Comparison of ENCODE assay signal across 8 cellular contexts in the genomic region with DNA sequence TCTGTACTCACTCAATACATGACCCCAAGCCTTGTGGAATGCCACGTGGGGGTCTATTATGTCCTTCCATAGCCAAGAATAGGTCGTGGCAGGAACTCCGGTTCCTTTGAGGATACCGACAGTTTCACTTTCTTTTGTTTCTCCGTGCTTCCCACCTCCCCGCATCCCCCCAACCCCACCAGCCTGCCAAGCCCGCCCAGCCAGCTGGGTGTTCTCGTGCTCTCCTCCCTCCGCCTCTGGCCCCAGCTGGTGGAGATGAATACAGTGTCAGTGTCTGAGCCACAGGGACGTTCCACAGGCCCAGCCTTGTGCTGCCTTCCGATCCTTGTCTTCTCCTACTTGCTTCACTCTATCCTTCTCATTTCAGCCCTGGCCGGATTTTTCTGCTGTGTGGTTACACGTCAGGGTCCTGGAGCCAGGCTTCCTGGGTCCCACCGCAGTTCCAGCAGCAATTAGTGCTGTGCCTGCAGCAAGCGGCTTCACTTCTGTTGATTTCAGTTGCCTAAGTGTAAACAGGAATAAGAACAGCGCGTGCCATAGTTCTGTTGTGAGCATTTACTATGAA. TPM values are rescaled to one million over a fixed set of nuclear protein-coding genes. Genes with fewer than 3 reads are reported as not detected.
DNase-seq lines count a peak whose midpoint lies in the region; ATAC-seq, FAIRE-seq and TF ChIP-seq lines count a peak whose summit lies in the region.

No MANE protein-coding gene starts in this region.

- POLR2A ChIA-PET in CD4-positive, alpha-beta memory T cell (lab: Charles Lee; ENCODE audit: partially characterized antibody) = interaction anchor here (1.2 to 2.1 kb wide), 4 partner anchors 9 to 178 kb away, joined by 3 to 24 read pairs (median 10); no protein-coding TSS in a partner anchor
- POLR2A ChIA-PET in K562 (lab: Yijun Ruan, JAX) = interaction anchor here (0.6 to 1.2 kb wide), 4 partner anchors 11 to 78 kb away, joined by 3 to 4 read pairs (median 3); no protein-coding TSS in a partner anchor

- peaks cover 49% of the 10 kb centered on the region for H3K4me1 ChIP-seq in CD4-positive, alpha-beta memory T cell (ENCODE audit: insufficient read depth, low read length)
- peaks cover 27 to 38% of the 10 kb centered on the region in 2 experiments for H3K4me1 ChIP-seq in K562 (replicated peaks in 1 of 2; ENCODE audit: control insufficient read depth in 2 of 2, insufficient read depth in 2 of 2, low read length in 2 of 2)
- H3K4me1 ChIP-seq in iPS-20b (ENCODE audit: insufficient read depth, low read length) = peaks cover 14% of the 10 kb centered on the region

- H3K9ac ChIP-seq in K562 (ENCODE audit: insufficient read depth in 1 of 2, low read depth in 2 of 2, low read length in 2 of 2) = peak overlapping the region; percentile 56 to 86
- H3K9ac ChIP-seq in iPS-20b (ENCODE audit: low read depth, low read length) = peak overlapping the region; percentile 30; the same call in 1 of the 2 replicates

- peak overlapping the region; percentile 37 to 88 (median 68) for H3K27ac Mint-ChIP-seq in CD4-positive, alpha-beta memory T cell

- H3K27me3 Mint-ChIP-seq in CD4-positive, alpha-beta memory T cell = no peaks in the 10 kb centered on the region

- TF ChIP-seq RAD21 in K562 (CRISPR knock-in tag; conservative IDR thresholded peaks at IDR 0.05 in 1 of 2, IDR thresholded peaks at IDR 0.05 in 1 of 2) = no peak

- H3K9me1 ChIP-seq in K562 (ENCODE audit: control insufficient read depth, insufficient read depth, low read length) = peaks cover 5% of the 10 kb centered on the region

- peak overlapping the region in 7 of 8 donors; percentile 48 to 97 (median 77) for H3K4me3 Mint-ChIP-seq in CD4-positive, alpha-beta memory T cell

- H3K79me2 ChIP-seq in K562 (ENCODE audit: control insufficient read depth, insufficient read depth, low read length) = peaks cover 8% of the 10 kb centered on the region

- no peak overlapping the region for H3K4me3 ChIP-seq in CD4-positive, alpha-beta memory T cell (ENCODE audit: low read length in 2 of 2)
- H3K4me3 ChIP-seq in K562 = peak overlapping the region; percentile 4; the same call in 1 of the 2 replicates
- peak overlapping the region; percentile 51 for H3K4me3 ChIP-seq in iPS-20b (ENCODE audit: low read length)

- no peaks in the 10 kb centered on the region for H3K27me3 ChIP-seq in CD4-positive, alpha-beta memory T cell (ENCODE audit: insufficient read depth, low read length)
- H3K27me3 ChIP-seq in K562 (ENCODE audit: control insufficient read depth in 2 of 2, insufficient read depth in 2 of 2, low read length in 2 of 2) (no peaks in the 10 kb centered on the region), iPS-20b (ENCODE audit: insufficient read depth, low read length) (no peaks in the 10 kb centered on the region)

- H3K4me2 ChIP-seq in K562 (ENCODE audit: insufficient read depth, low read length) = peak overlapping the region; percentile 79

- BruUV-seq in K562 (replicated peaks; lab: Mats Ljungman, UMichigan) = no TSS peak

- TF ChIP-seq EP300 in K562 (IDR thresholded peaks at IDR 0.05; ENCODE audit: low read length) = no peak

- no peak for DNase-seq in CD4-positive, alpha-beta memory T cell
- peak; percentile 80 for DNase-seq in NCI-H1694 (lab: John Stamatoyannopoulos, UW)
- DNase-seq in K562 (ENCODE audit: extremely low read depth in 1 of 4, low spot score in 3 of 4) = peak; percentile 57 to 74 (median 60)
- DNase-seq in retina = peak; percentile 70
- no peak for DNase-seq in NAMALWA (ENCODE audit: low spot score)
- no peak for DNase-seq in stimulated activated CD4-positive, alpha-beta T cell treated with anti-CD3 and anti-CD28 coated beads, Interleukin-4, amount 100 ng/mL, for 24 hours

- H4K20me1 ChIP-seq in K562 (replicated peaks; ENCODE audit: control insufficient read depth, insufficient read depth, low read length) = no peaks in the 10 kb centered on the region

- H2AFZ ChIP-seq in K562 (ENCODE audit: low read depth, low read length) = peak overlapping the region; percentile 90

- H3K4me1 Mint-ChIP-seq in CD4-positive, alpha-beta memory T cell = peaks cover 25 to 64% (median 37%) of the 10 kb centered on the region in 4 donors

- 50% methylated on average over 14 of the region's 17 CpGs for WGBS in K562 (ENCODE audit: insufficient coverage, low coverage, missing lambda C conversion rate)

- peak; percentile 60 for FAIRE-seq in K562 (lab: Jason Lieb, UNC)

- peaks cover 0 to 2% of the 10 kb centered on the region in 2 donors for H3K36me3 Mint-ChIP-seq in CD4-positive, alpha-beta memory T cell

- no peak for TF ChIP-seq CTCF in K562 (IDR thresholded peaks at IDR 0.05 in 2 of 3, conservative IDR thresholded peaks at IDR 0.05 in 1 of 3; ENCODE audit: insufficient read depth in 2 of 3, low read depth in 1 of 3, low read length in 3 of 3)

- H3K36me3 ChIP-seq in CD4-positive, alpha-beta memory T cell (ENCODE audit: insufficient read depth, low read length) = no peaks in the 10 kb centered on the region
- no peaks in the 10 kb centered on the region for H3K36me3 ChIP-seq in K562 (ENCODE audit: control insufficient read depth, insufficient read depth, low read length)
- no peaks in the 10 kb centered on the region for H3K36me3 ChIP-seq in iPS-20b (ENCODE audit: insufficient read depth, low read depth, low read length)

- TF ChIP-seq POLR2A in K562 (conservative IDR thresholded peaks at IDR 0.05) = no peak

- peak; percentile 41 for ATAC-seq in K562
- no peak for ATAC-seq in HG03135 (IDR thresholded peaks at IDR 0.05; ENCODE audit: unreplicated experiment)

- in situ Hi-C loops in K562 (cut with MboI) = no loop called here

- CTCF ChIA-PET in CD4-positive, alpha-beta memory T cell (lab: Charles Lee; ENCODE audit: partially characterized antibody) = interaction anchor here (1.9 kb wide), 1 partner anchor 12 kb away, joined by 14 read pairs; no protein-coding TSS in a partner anchor
- CTCF ChIA-PET in K562 (lab: Yijun Ruan, JAX; ENCODE audit: low intra/inter-chr PET ratio) = interaction anchor here (0.6 to 0.7 kb wide), 2 partner anchors 82 to 176 kb away, joined by 3 to 4 read pairs; no protein-coding TSS in a partner anchor

- no peak overlapping the region for H3K27ac ChIP-seq in CD4-positive, alpha-beta memory T cell (ENCODE audit: low read depth, low read length)
- peak overlapping the region; percentile 65 for H3K27ac ChIP-seq in K562 (ENCODE audit: extremely low read depth, low read depth, low read length)
- no peak overlapping the region for H3K27ac ChIP-seq in iPS-20b (ENCODE audit: low read length)

- H3K9me3 ChIP-seq in CD4-positive, alpha-beta memory T cell (ENCODE audit: control insufficient read depth in 1 of 2, low read length in 2 of 2) = no peaks in the 10 kb centered on the region
- H3K9me3 ChIP-seq in K562 (replicated peaks; ENCODE audit: control insufficient read depth, insufficient read depth, low read depth, low read length) (no peaks in the 10 kb centered on the region), iPS-20b (ENCODE audit: insufficient read depth, low read depth, low read length) (no peaks in the 10 kb centered on the region)

- intact Hi-C loops in CD4-positive, alpha-beta memory T cell (cut with micrococcal nuclease) = loop anchor here (5.0 kb wide), 1 partner anchor 50 kb away; a partner anchor contains a TSS
- intact Hi-C loops in K562 (cut with micrococcal nuclease) = no loop called here

- H3K9me3 Mint-ChIP-seq in CD4-positive, alpha-beta memory T cell = peaks cover 0 to 2% (median 0%) of the 10 kb centered on the region in 8 donors

RNA-seq across cellular contexts. Expression of a gene that starts 4.1 kb away (rescaled TPM):
- 10 to 100 TPM; 19.0 to 21.7 TPM for total RNA-seq in CD4-positive, alpha-beta memory T cell
- 10 to 100 TPM; 53.4 to 76.9 TPM for polyA plus RNA-seq in CD4-positive, alpha-beta memory T cell
- 54.8 and 123 TPM in 2 replicates for total RNA-seq in K562 (2011; cell fraction: chromatin; rRNA removed; ENCODE audit: low replicate concordance)
- total RNA-seq in K562 (2011; cell fraction: nucleolus; rRNA removed) = 175 TPM in 2 replicates
- total RNA-seq in K562 (2011; cell fraction: nucleoplasm; rRNA removed) = 116 and 126 TPM in 2 replicates
- total RNA-seq in K562 (2014; rRNA removed) = 89.3 and 118 TPM in 2 replicates
- 15.5 and 26.8 TPM in 2 replicates for total RNA-seq in K562 (2014; rRNA removed; fragmentation: Illumina TruSeq; extraction: Trizol)
- total RNA-seq in K562 (2015; rRNA removed; fragmentation: Illumina TruSeq; extraction: Trizol) = 53.7 and 57.5 TPM in 2 replicates
- 81.6 and 85.8 TPM in 2 replicates for total RNA-seq in K562 (2021)
- polyA plus RNA-seq in K562 (2011; rRNA removed) = 48.5 and 76.2 TPM in 2 replicates
- polyA plus RNA-seq in K562 (2011; cell fraction: cytosol; rRNA removed) = 121 and 255 TPM in 2 replicates
- 125 and 161 TPM in 2 replicates for polyA plus RNA-seq in K562 (2011; cell fraction: nucleus; rRNA removed)
- polyA plus RNA-seq in K562 (2012) = 83.4 and 188 TPM in 2 replicates
- polyA plus RNA-seq in K562 (2014; fragmentation: Illumina TruSeq; extraction: Trizol) = 81.4 and 99.0 TPM in 2 replicates
- 10 to 100 TPM; 31.4 to 51.5 TPM for polyA plus RNA-seq in K562 (2014; fragmentation: Nextera tagmentation; extraction: Ambion mirVana)
- polyA plus RNA-seq in K562 (2014; rRNA removed) = 105 TPM in 2 replicates
- polyA minus RNA-seq in K562 (2011; rRNA and poly(A)+ RNA removed) = 17.2 and 22.0 TPM in 2 replicates
- polyA minus RNA-seq in K562 (2011; cell fraction: cytosol; rRNA and poly(A)+ RNA removed) = 47.0 and 66.3 TPM in 2 replicates
- 18.8 and 20.9 TPM in 2 replicates for polyA minus RNA-seq in K562 (2011; cell fraction: nucleus; rRNA and poly(A)+ RNA removed)

RNA-seq across cellular contexts. Expression of a gene that starts 30.2 kb away (rescaled TPM):
- not detected for total RNA-seq in CD4-positive, alpha-beta memory T cell
- polyA plus RNA-seq in CD4-positive, alpha-beta memory T cell = not detected
- 2.8 and 5.6 TPM in 2 replicates for total RNA-seq in K562 (2011; cell fraction: chromatin; rRNA removed; ENCODE audit: low replicate concordance)
- 2.3 and 3.4 TPM in 2 replicates for total RNA-seq in K562 (2011; cell fraction: nucleolus; rRNA removed)
- 2.1 TPM in 2 replicates for total RNA-seq in K562 (2011; cell fraction: nucleoplasm; rRNA removed)
- total RNA-seq in K562 (2014; rRNA removed) (0.37 and 0.73 TPM in 2 replicates), K562 (2014; rRNA removed; fragmentation: Illumina TruSeq; extraction: Trizol) (0.10 and 0.29 TPM in 2 replicates), K562 (2015; rRNA removed; fragmentation: Illumina TruSeq; extraction: Trizol) (0.22 and 0.53 TPM in 2 replicates), K562 (2021) (0.82 and 1.2 TPM in 2 replicates)
- polyA plus RNA-seq in K562 (2011; rRNA removed) (0.29 and 0.73 TPM in 2 replicates), K562 (2014; fragmentation: Illumina TruSeq; extraction: Trizol) (0.29 and 0.31 TPM in 2 replicates), K562 (2014; fragmentation: Nextera tagmentation; extraction: Ambion mirVana) (not detected), K562 (2014; rRNA removed) (0.86 and 0.94 TPM in 2 replicates)
- 0.31 and 0.53 TPM in 2 replicates for polyA plus RNA-seq in K562 (2011; cell fraction: cytosol; rRNA removed)
- polyA plus RNA-seq in K562 (2011; cell fraction: nucleus; rRNA removed) = 2.2 and 3.2 TPM in 2 replicates
- polyA plus RNA-seq in K562 (2012) = 0.48 and 2.0 TPM in 2 replicates
- polyA minus RNA-seq in K562 (2011; rRNA and poly(A)+ RNA removed) = 0.14 and 0.27 TPM in 2 replicates
- polyA minus RNA-seq in K562 (2011; cell fraction: cytosol; rRNA and poly(A)+ RNA removed) = 0.38 and 0.91 TPM in 2 replicates
- 0.78 and 0.81 TPM in 2 replicates for polyA minus RNA-seq in K562 (2011; cell fraction: nucleus; rRNA and poly(A)+ RNA removed)

RNA-seq across cellular contexts. Expression of a gene that starts 40.3 kb away (rescaled TPM):
- under 1 TPM; 0.17 to 0.23 TPM for total RNA-seq in CD4-positive, alpha-beta memory T cell
- polyA plus RNA-seq in CD4-positive, alpha-beta memory T cell = under 1 TPM in 1 of 2 donors, not detected in 1; 0.07 TPM
- total RNA-seq in K562 (2011; cell fraction: chromatin; rRNA removed; ENCODE audit: low replicate concordance) = not detected in 2 replicates
- not detected in 2 replicates for total RNA-seq in K562 (2011; cell fraction: nucleolus; rRNA removed)
- not detected in 2 replicates for total RNA-seq in K562 (2011; cell fraction: nucleoplasm; rRNA removed)
- total RNA-seq in K562 (2014; rRNA removed) (not detected in 2 replicates), K562 (2014; rRNA removed; fragmentation: Illumina TruSeq; extraction: Trizol) (0.04 TPM in 1 of 2 replicates, not detected in the other), K562 (2015; rRNA removed; fragmentation: Illumina TruSeq; extraction: Trizol) (under 0.01 TPM in 1 of 2 replicates, not detected in the other), K562 (2021) (not detected in 2 replicates)
- polyA plus RNA-seq in K562 (2011; rRNA removed) (0.01 TPM in 1 of 2 replicates, not detected in the other), K562 (2014; fragmentation: Illumina TruSeq; extraction: Trizol) (not detected in 2 replicates), K562 (2014; fragmentation: Nextera tagmentation; extraction: Ambion mirVana) (under 1 TPM in 1 of 2 experiments, not detected in 1; 0.01 TPM), K562 (2014; rRNA removed) (0.01 TPM in 1 of 2 replicates, not detected in the other)
- 0.01 TPM in 1 of 2 replicates, not detected in the other for polyA plus RNA-seq in K562 (2011; cell fraction: cytosol; rRNA removed)
- not detected in 2 replicates for polyA plus RNA-seq in K562 (2011; cell fraction: nucleus; rRNA removed)
- 0.01 TPM in 2 replicates for polyA plus RNA-seq in K562 (2012)
- polyA minus RNA-seq in K562 (2011; rRNA and poly(A)+ RNA removed) = not detected in 2 replicates
- polyA minus RNA-seq in K562 (2011; cell fraction: cytosol; rRNA and poly(A)+ RNA removed) = not detected in 2 replicates
- polyA minus RNA-seq in K562 (2011; cell fraction: nucleus; rRNA and poly(A)+ RNA removed) = not detected in 2 replicates

RNA-seq across cellular contexts. Expression of a gene that starts 50.9 kb away (rescaled TPM):
- total RNA-seq in CD4-positive, alpha-beta memory T cell = 10 to 100 TPM; 20.7 to 22.7 TPM
- 10 to 100 TPM; 51.5 to 55.1 TPM for polyA plus RNA-seq in CD4-positive, alpha-beta memory T cell
- 61.6 and 182 TPM in 2 replicates for total RNA-seq in K562 (2011; cell fraction: chromatin; rRNA removed; ENCODE audit: low replicate concordance)
- 209 and 213 TPM in 2 replicates for total RNA-seq in K562 (2011; cell fraction: nucleolus; rRNA removed)
- 129 and 143 TPM in 2 replicates for total RNA-seq in K562 (2011; cell fraction: nucleoplasm; rRNA removed)
- total RNA-seq in K562 (2014; rRNA removed) (286 and 326 TPM in 2 replicates), K562 (2014; rRNA removed; fragmentation: Illumina TruSeq; extraction: Trizol) (69.7 and 100 TPM in 2 replicates), K562 (2015; rRNA removed; fragmentation: Illumina TruSeq; extraction: Trizol) (143 TPM in 2 replicates), K562 (2021) (211 and 212 TPM in 2 replicates)
- polyA plus RNA-seq in K562 (2011; rRNA removed) (138 and 190 TPM in 2 replicates), K562 (2014; fragmentation: Illumina TruSeq; extraction: Trizol) (185 and 189 TPM in 2 replicates), K562 (2014; fragmentation: Nextera tagmentation; extraction: Ambion mirVana) (10 to 100 TPM; 12.4 to 25.9 TPM), K562 (2014; rRNA removed) (270 and 279 TPM in 2 replicates)
- 297 and 419 TPM in 2 replicates for polyA plus RNA-seq in K562 (2011; cell fraction: cytosol; rRNA removed)
- polyA plus RNA-seq in K562 (2011; cell fraction: nucleus; rRNA removed) = 289 and 315 TPM in 2 replicates
- 217 and 239 TPM in 2 replicates for polyA plus RNA-seq in K562 (2012)
- polyA minus RNA-seq in K562 (2011; rRNA and poly(A)+ RNA removed) = 95.3 and 109 TPM in 2 replicates
- 94.6 and 115 TPM in 2 replicates for polyA minus RNA-seq in K562 (2011; cell fraction: cytosol; rRNA and poly(A)+ RNA removed)
- polyA minus RNA-seq in K562 (2011; cell fraction: nucleus; rRNA and poly(A)+ RNA removed) = 71.6 and 96.6 TPM in 2 replicates

Comparison
In these comparisons a context has a peak if more than half of its experiments do, and no peak if none do; other contexts are left out.
1. DNase-seq: peak in NCI-H1694 (single experiment), K562 (4 of 4) and retina (single experiment); none in CD4-positive, alpha-beta memory T cell (0 of 5), NAMALWA (single experiment) and stimulated activated CD4-positive, alpha-beta T cell treated with anti-CD3 and anti-CD28 coated beads, Interleukin-4, amount 100 ng/mL, for 24 hours (single experiment).
2. H3K4me3 ChIP-seq: peak in K562 (single experiment) and iPS-20b (single experiment); none in CD4-positive, alpha-beta memory T cell (0 of 2).